Comparison of ENCODE assay signal across 8 cellular contexts in the genomic region with DNA sequence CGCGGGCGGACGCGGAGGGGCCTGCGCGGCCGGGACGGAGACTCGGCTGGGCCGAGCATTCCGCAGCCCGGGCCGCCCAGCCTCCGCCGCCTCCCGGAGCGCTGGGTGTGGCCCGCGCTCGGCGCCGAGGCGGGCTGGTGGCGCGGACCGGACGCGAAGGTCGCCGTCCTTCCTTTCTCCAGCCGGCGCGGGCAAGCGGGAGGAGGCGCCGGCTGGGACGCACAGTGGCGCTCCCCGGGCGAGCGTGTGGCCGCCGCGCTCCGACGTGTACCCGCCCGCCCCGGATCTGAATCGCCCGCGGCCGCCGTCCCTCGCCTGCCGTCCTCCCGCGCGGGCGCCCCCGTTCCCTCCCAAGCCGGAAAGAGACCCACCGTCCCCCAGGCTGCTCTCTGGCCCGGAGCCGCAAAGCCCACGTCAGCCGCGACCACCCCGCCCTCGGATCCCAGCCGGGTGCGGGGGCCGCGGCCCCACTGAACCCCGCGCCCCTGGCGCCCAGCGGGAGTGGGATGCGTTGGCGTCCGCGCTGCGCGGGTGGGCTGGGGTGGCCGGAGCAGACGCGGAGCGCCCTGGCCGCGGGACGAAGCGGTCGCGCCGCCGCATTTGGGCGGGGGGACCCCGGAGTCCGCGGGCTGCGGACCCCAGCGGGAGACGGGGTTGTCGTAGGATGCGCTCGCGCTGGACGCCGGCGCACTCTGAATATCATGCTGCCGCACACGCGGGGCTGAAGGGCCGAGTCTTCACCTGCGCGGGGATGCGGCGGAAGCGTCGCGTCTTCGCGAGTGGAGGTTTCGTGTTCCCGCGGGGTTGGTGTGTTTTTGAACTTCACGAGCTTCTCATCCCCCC.
DNase-seq lines count a peak whose midpoint lies in the region; ATAC-seq and TF ChIP-seq lines count a peak whose summit lies in the region.

No MANE protein-coding gene starts in this region.

- TF ChIP-seq CTCF in cardiac fibroblast (IDR thresholded peaks at IDR 0.05; ENCODE audit: low read depth, low read length), result no peak

- DNase-seq in DMS53 (lab: John Stamatoyannopoulos, UW) (peak; percentile 84), T-helper 22 cell (ENCODE audit: low read depth) (peak; percentile 0), cardiac fibroblast (ENCODE audit: low read depth in 2 of 2) (peak; percentile 33 to 44), kidney tubule cell (ENCODE audit: low spot score) (peak; percentile 65), NCI-H187 (lab: John Stamatoyannopoulos, UW) (no peak)
- DNase-seq in stimulated activated CD4-positive, alpha-beta T cell treated with anti-CD3 and anti-CD28 coated beads, Interleukin-2, amount 100 ng/mL, for 48 hours, result peak; percentile 11 to 18

- ATAC-seq in GM19452 (IDR thresholded peaks at IDR 0.05; ENCODE audit: unreplicated experiment), result peak; percentile 59
- peak; percentile 52 for ATAC-seq in HG03460 (IDR thresholded peaks at IDR 0.05; ENCODE audit: unreplicated experiment)

- H3K4me3 ChIP-seq in cardiac fibroblast (replicated peaks in 1 of 2; ENCODE audit: low read depth in 2 of 2, low read length in 2 of 2), result peak overlapping the region; percentile 73 to 74

Comparison
In these comparisons a context has a peak if more than half of its experiments do, and no peak if none do; other contexts are left out.
1. DNase-seq: peak in DMS53 (single experiment), T-helper 22 cell (single experiment), cardiac fibroblast (2 of 2), kidney tubule cell (single experiment) and stimulated activated CD4-positive, alpha-beta T cell treated with anti-CD3 and anti-CD28 coated beads, Interleukin-2, amount 100 ng/mL, for 48 hours (2 of 2); none in NCI-H187 (0 of 2).